ENCODE assay signal across 1 cellular context in genomic region chr13:59468396-59468795, GRCh38.
TF ChIP-seq lines count a peak whose summit lies in the region.

No MANE protein-coding gene starts in this region.

TF ChIP-seq in K562, 482 proteins besides CTCF, POLR2A, EP300 and RAD21 (continued from another document and continues in another):
- TF ChIP-seq, protein P1, sequence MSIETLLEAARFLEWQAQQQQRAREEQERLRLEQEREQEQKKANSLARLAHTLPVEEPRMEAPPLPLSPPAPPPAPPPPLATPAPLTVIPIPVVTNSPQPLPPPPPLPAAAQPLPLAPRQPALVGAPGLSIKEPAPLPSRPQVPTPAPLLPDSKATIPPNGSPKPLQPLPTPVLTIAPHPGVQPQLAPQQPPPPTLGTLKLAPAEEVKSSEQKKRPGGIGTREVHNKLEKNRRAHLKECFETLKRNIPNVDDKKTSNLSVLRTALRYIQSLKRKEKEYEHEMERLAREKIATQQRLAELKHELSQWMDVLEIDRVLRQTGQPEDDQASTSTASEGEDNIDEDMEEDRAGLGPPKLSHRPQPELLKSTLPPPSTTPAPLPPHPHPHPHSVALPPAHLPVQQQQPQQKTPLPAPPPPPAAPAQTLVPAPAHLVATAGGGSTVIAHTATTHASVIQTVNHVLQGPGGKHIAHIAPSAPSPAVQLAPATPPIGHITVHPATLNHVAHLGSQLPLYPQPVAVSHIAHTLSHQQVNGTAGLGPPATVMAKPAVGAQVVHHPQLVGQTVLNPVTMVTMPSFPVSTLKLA (conservative IDR thresholded peaks at IDR 0.05) = no peak
- TF ChIP-seq PRPF4 (IDR thresholded peaks at IDR 0.05; ENCODE audit: insufficient read depth, low read depth, low read length, poor library complexity, severe bottlenecking) = no peak
- TF ChIP-seq ZNF707 (CRISPR knock-in tag; conservative IDR thresholded peaks at IDR 0.05) = no peak
- TF ChIP-seq ARID3B (CRISPR knock-in tag; IDR thresholded peaks at IDR 0.05; ENCODE audit: borderline replicate concordance) = no peak
- no peak for TF ChIP-seq DDX20 (tag; IDR thresholded peaks at IDR 0.05; ENCODE audit: low read depth)
- 0 out of 2 replicates have a peak, but pooled peaks have one; percentile 25 for TF ChIP-seq TCF7L2 (IDR thresholded peaks at IDR 0.05; ENCODE audit: low read depth, low read length)
- no peak for TF ChIP-seq ZNF75A (CRISPR knock-in tag; IDR thresholded peaks at IDR 0.05)
- TF ChIP-seq, protein P2, sequence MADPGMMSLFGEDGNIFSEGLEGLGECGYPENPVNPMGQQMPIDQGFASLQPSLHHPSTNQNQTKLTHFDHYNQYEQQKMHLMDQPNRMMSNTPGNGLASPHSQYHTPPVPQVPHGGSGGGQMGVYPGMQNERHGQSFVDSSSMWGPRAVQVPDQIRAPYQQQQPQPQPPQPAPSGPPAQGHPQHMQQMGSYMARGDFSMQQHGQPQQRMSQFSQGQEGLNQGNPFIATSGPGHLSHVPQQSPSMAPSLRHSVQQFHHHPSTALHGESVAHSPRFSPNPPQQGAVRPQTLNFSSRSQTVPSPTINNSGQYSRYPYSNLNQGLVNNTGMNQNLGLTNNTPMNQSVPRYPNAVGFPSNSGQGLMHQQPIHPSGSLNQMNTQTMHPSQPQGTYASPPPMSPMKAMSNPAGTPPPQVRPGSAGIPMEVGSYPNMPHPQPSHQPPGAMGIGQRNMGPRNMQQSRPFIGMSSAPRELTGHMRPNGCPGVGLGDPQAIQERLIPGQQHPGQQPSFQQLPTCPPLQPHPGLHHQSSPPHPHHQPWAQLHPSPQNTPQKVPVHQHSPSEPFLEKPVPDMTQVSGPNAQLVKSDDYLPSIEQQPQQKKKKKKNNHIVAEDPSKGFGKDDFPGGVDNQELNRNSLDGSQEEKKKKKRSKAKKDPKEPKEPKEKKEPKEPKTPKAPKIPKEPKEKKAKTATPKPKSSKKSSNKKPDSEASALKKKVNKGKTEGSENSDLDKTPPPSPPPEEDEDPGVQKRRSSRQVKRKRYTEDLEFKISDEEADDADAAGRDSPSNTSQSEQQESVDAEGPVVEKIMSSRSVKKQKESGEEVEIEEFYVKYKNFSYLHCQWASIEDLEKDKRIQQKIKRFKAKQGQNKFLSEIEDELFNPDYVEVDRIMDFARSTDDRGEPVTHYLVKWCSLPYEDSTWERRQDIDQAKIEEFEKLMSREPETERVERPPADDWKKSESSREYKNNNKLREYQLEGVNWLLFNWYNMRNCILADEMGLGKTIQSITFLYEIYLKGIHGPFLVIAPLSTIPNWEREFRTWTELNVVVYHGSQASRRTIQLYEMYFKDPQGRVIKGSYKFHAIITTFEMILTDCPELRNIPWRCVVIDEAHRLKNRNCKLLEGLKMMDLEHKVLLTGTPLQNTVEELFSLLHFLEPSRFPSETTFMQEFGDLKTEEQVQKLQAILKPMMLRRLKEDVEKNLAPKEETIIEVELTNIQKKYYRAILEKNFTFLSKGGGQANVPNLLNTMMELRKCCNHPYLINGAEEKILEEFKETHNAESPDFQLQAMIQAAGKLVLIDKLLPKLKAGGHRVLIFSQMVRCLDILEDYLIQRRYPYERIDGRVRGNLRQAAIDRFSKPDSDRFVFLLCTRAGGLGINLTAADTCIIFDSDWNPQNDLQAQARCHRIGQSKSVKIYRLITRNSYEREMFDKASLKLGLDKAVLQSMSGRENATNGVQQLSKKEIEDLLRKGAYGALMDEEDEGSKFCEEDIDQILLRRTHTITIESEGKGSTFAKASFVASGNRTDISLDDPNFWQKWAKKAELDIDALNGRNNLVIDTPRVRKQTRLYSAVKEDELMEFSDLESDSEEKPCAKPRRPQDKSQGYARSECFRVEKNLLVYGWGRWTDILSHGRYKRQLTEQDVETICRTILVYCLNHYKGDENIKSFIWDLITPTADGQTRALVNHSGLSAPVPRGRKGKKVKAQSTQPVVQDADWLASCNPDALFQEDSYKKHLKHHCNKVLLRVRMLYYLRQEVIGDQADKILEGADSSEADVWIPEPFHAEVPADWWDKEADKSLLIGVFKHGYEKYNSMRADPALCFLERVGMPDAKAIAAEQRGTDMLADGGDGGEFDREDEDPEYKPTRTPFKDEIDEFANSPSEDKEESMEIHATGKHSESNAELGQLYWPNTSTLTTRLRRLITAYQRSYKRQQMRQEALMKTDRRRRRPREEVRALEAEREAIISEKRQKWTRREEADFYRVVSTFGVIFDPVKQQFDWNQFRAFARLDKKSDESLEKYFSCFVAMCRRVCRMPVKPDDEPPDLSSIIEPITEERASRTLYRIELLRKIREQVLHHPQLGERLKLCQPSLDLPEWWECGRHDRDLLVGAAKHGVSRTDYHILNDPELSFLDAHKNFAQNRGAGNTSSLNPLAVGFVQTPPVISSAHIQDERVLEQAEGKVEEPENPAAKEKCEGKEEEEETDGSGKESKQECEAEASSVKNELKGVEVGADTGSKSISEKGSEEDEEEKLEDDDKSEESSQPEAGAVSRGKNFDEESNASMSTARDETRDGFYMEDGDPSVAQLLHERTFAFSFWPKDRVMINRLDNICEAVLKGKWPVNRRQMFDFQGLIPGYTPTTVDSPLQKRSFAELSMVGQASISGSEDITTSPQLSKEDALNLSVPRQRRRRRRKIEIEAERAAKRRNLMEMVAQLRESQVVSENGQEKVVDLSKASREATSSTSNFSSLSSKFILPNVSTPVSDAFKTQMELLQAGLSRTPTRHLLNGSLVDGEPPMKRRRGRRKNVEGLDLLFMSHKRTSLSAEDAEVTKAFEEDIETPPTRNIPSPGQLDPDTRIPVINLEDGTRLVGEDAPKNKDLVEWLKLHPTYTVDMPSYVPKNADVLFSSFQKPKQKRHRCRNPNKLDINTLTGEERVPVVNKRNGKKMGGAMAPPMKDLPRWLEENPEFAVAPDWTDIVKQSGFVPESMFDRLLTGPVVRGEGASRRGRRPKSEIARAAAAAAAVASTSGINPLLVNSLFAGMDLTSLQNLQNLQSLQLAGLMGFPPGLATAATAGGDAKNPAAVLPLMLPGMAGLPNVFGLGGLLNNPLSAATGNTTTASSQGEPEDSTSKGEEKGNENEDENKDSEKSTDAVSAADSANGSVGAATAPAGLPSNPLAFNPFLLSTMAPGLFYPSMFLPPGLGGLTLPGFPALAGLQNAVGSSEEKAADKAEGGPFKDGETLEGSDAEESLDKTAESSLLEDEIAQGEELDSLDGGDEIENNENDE (IDR thresholded peaks at IDR 0.05; ENCODE audit: low read depth, low read length) = no peak
- no peak for TF ChIP-seq MXI1 (IDR thresholded peaks at IDR 0.05; ENCODE audit: low read depth, low read length)
- TF ChIP-seq PTRF (tag; IDR thresholded peaks at IDR 0.05) = no peak
- TF ChIP-seq ZNF778 (CRISPR knock-in tag; IDR thresholded peaks at IDR 0.05) = no peak
- no peak for TF ChIP-seq ARID2 (IDR thresholded peaks at IDR 0.05)
- no peak for TF ChIP-seq EZH2 (IDR thresholded peaks at IDR 0.05; ENCODE audit: borderline replicate concordance, low read depth, low read length)
- peak; percentile 58; the same call in 1 of the 2 replicates for TF ChIP-seq CEBPB (tag; IDR thresholded peaks at IDR 0.05)
- TF ChIP-seq, protein P3, sequence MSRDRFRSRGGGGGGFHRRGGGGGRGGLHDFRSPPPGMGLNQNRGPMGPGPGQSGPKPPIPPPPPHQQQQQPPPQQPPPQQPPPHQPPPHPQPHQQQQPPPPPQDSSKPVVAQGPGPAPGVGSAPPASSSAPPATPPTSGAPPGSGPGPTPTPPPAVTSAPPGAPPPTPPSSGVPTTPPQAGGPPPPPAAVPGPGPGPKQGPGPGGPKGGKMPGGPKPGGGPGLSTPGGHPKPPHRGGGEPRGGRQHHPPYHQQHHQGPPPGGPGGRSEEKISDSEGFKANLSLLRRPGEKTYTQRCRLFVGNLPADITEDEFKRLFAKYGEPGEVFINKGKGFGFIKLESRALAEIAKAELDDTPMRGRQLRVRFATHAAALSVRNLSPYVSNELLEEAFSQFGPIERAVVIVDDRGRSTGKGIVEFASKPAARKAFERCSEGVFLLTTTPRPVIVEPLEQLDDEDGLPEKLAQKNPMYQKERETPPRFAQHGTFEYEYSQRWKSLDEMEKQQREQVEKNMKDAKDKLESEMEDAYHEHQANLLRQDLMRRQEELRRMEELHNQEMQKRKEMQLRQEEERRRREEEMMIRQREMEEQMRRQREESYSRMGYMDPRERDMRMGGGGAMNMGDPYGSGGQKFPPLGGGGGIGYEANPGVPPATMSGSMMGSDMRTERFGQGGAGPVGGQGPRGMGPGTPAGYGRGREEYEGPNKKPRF (IDR thresholded peaks at IDR 0.05; ENCODE audit: low read depth, low read length) = no peak
- TF ChIP-seq KAT7 (CRISPR knock-in tag; IDR thresholded peaks at IDR 0.05; ENCODE audit: borderline replicate concordance) = no peak
- peak; percentile 48 for TF ChIP-seq MEIS2 (IDR thresholded peaks at IDR 0.05; ENCODE audit: partially characterized antibody)
- TF ChIP-seq SRF (CRISPR knock-in tag; IDR thresholded peaks at IDR 0.05) = no peak
- TF ChIP-seq FOXK2 (conservative IDR thresholded peaks at IDR 0.05 in 1 of 2, IDR thresholded peaks at IDR 0.05 in 1 of 2; ENCODE audit: low read depth in 2 of 2) = peak in 1 of 2 experiments; percentile 69; a peak in 1 of 4 replicates
- no peak for TF ChIP-seq NCOA2 (IDR thresholded peaks at IDR 0.05; ENCODE audit: partially characterized antibody in 2 of 2)
- TF ChIP-seq GTF2A2 (tag; IDR thresholded peaks at IDR 0.05) = no peak
- TF ChIP-seq MEF2D (tag; conservative IDR thresholded peaks at IDR 0.05; ENCODE audit: low read depth) = no peak
- TF ChIP-seq CBX3 (IDR thresholded peaks at IDR 0.05; ENCODE audit: borderline replicate concordance in 1 of 2, low read length in 2 of 2) = no peak
- no peak for TF ChIP-seq SRSF7 (optimal IDR thresholded peaks at IDR 0.05; ENCODE audit: low read depth, low read length)
- TF ChIP-seq, protein P4, sequence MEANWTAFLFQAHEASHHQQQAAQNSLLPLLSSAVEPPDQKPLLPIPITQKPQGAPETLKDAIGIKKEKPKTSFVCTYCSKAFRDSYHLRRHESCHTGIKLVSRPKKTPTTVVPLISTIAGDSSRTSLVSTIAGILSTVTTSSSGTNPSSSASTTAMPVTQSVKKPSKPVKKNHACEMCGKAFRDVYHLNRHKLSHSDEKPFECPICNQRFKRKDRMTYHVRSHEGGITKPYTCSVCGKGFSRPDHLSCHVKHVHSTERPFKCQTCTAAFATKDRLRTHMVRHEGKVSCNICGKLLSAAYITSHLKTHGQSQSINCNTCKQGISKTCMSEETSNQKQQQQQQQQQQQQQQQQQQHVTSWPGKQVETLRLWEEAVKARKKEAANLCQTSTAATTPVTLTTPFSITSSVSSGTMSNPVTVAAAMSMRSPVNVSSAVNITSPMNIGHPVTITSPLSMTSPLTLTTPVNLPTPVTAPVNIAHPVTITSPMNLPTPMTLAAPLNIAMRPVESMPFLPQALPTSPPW (CRISPR knock-in tag; IDR thresholded peaks at IDR 0.05) = no peak
- no peak for TF ChIP-seq MCM7 (IDR thresholded peaks at IDR 0.05)
- no peak for TF ChIP-seq ZNF217 (CRISPR knock-in tag; IDR thresholded peaks at IDR 0.05)
- TF ChIP-seq, protein P5, sequence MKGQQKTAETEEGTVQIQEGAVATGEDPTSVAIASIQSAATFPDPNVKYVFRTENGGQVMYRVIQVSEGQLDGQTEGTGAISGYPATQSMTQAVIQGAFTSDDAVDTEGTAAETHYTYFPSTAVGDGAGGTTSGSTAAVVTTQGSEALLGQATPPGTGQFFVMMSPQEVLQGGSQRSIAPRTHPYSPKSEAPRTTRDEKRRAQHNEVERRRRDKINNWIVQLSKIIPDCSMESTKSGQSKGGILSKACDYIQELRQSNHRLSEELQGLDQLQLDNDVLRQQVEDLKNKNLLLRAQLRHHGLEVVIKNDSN (CRISPR knock-in tag; IDR thresholded peaks at IDR 0.05) = no peak
- TF ChIP-seq GABPB1 (CRISPR knock-in tag; IDR thresholded peaks at IDR 0.05) = no peak
- TF ChIP-seq GTF2F1 (IDR thresholded peaks at IDR 0.05; ENCODE audit: low read depth, low read length) = no peak
- TF ChIP-seq SAFB2 (IDR thresholded peaks at IDR 0.05; ENCODE audit: borderline replicate concordance, low read depth, low read length, severe bottlenecking) = no peak
- TF ChIP-seq, protein P6, sequence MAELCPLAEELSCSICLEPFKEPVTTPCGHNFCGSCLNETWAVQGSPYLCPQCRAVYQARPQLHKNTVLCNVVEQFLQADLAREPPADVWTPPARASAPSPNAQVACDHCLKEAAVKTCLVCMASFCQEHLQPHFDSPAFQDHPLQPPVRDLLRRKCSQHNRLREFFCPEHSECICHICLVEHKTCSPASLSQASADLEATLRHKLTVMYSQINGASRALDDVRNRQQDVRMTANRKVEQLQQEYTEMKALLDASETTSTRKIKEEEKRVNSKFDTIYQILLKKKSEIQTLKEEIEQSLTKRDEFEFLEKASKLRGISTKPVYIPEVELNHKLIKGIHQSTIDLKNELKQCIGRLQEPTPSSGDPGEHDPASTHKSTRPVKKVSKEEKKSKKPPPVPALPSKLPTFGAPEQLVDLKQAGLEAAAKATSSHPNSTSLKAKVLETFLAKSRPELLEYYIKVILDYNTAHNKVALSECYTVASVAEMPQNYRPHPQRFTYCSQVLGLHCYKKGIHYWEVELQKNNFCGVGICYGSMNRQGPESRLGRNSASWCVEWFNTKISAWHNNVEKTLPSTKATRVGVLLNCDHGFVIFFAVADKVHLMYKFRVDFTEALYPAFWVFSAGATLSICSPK (IDR thresholded peaks at IDR 0.05; ENCODE audit: borderline replicate concordance) = no peak
- TF ChIP-seq PPARD (CRISPR knock-in tag; IDR thresholded peaks at IDR 0.05) = no peak
- TF ChIP-seq CREB3L1 (IDR thresholded peaks at IDR 0.05; ENCODE audit: borderline replicate concordance, low read depth) = no peak; the same call in 1 of the 2 replicates
- TF ChIP-seq ZNF41 (CRISPR knock-in tag; conservative IDR thresholded peaks at IDR 0.05) = no peak
- TF ChIP-seq LEF1 (IDR thresholded peaks at IDR 0.05) = peak; percentile 67; the same call in 1 of the 2 replicates
- no peak for TF ChIP-seq SETDB1 (IDR thresholded peaks at IDR 0.05; ENCODE audit: low read length)
- no peak for TF ChIP-seq RFX7 (CRISPR knock-in tag; IDR thresholded peaks at IDR 0.05)
- TF ChIP-seq NFIC (IDR thresholded peaks at IDR 0.05) = peak; percentile 42
- TF ChIP-seq ZNF232 (CRISPR knock-in tag; IDR thresholded peaks at IDR 0.05) = no peak
- no peak for TF ChIP-seq ZNF696 (CRISPR knock-in tag; conservative IDR thresholded peaks at IDR 0.05)
